ENCODE assay signal across 4 cellular contexts in the genomic region with DNA sequence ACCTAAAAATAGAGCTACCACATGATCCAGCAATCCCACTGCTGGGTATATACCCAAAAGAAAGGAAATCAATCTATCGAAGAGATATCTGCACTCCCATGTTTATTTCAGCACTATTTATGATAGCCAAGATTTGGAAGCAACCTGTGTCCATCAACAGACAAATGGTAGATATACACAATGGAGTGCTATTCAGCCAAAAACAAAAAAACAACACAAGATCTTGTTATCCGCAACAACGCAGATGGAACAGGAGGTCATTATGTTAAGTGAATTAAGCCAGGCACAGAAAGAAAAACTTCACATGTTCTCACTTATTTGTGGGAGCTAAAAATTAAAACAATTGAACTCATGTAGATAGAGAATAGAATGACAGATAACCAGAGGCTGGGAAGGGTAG. TPM values are rescaled to one million over a fixed set of nuclear protein-coding genes. Genes with fewer than 3 reads are reported as not detected.
"Had no signal": no experiment of that assay in that cellular context is flagged by ENCODE, and none has a peak within 500 bp of the region (broad histone marks: within the 10 kb centered on the region; RNA-seq: fewer than 3 reads in every experiment).

No MANE protein-coding gene starts in this region.

RNA-seq across cellular contexts. Expression of gene TCP11, which starts 2.9 kb away (rescaled TPM):
- total RNA-seq: HepG2, HT-29, HT1080, K562 had no signal
